8 cellular contexts compared by ENCODE assay signal in the genomic region with DNA sequence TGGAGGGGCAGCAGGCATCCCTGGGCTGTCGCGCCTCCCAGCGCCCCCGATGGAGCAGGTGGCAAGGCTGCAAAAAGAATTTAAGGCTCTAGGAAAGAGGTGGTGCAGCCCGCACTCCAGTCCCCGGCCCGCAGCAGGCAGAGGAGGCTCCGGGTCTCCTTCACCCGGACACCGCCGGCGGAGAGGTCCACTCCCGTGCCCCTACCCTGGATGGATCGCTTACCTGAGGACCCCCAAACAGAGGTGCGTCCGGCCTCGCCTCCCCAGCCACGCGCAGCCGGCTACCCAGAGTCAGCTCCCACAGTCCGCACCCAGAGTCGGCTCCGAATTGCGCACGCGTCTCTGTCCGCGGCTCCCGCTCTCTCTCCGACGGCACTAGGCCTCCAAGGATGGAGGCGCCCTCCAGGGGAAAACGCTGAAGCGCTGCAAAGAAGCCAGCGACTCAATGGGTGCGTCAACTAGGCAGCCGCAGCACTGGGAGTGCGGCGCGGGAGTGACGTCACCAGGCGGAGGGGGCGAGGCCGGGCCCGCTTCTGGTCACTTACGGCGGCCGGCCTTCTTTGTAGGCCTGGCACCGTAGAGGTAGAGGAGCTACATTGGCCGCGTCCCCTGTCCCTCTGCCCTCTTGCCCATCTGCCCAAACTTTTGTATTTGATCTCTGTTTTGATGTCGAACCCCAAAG. TPM values are rescaled to one million over a fixed set of nuclear protein-coding genes. Genes with fewer than 3 reads are reported as not detected.
DNase-seq lines count a peak whose midpoint lies in the region; ATAC-seq and TF ChIP-seq lines count a peak whose summit lies in the region.

A gene with protein sequence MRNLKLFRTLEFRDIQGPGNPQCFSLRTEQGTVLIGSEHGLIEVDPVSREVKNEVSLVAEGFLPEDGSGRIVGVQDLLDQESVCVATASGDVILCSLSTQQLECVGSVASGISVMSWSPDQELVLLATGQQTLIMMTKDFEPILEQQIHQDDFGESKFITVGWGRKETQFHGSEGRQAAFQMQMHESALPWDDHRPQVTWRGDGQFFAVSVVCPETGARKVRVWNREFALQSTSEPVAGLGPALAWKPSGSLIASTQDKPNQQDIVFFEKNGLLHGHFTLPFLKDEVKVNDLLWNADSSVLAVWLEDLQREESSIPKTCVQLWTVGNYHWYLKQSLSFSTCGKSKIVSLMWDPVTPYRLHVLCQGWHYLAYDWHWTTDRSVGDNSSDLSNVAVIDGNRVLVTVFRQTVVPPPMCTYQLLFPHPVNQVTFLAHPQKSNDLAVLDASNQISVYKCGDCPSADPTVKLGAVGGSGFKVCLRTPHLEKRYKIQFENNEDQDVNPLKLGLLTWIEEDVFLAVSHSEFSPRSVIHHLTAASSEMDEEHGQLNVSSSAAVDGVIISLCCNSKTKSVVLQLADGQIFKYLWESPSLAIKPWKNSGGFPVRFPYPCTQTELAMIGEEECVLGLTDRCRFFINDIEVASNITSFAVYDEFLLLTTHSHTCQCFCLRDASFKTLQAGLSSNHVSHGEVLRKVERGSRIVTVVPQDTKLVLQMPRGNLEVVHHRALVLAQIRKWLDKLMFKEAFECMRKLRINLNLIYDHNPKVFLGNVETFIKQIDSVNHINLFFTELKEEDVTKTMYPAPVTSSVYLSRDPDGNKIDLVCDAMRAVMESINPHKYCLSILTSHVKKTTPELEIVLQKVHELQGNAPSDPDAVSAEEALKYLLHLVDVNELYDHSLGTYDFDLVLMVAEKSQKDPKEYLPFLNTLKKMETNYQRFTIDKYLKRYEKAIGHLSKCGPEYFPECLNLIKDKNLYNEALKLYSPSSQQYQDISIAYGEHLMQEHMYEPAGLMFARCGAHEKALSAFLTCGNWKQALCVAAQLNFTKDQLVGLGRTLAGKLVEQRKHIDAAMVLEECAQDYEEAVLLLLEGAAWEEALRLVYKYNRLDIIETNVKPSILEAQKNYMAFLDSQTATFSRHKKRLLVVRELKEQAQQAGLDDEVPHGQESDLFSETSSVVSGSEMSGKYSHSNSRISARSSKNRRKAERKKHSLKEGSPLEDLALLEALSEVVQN (N-terminal part only) (minus strand): TSS at position 484 of the 682 bp plus-strand sequence. CDS start 2,978 bp downstream, outside the sequence.

- H3K36me3 ChIP-seq in adipocyte (ENCODE audit: control insufficient read depth, insufficient read depth, low read length, severe bottlenecking) (peaks cover 23% of the 10 kb centered on the region), heart right ventricle (peaks cover 0 to 44% (median 6%) of the 10 kb centered on the region in 9 donors), upper lobe of right lung (peaks cover 11% of the 10 kb centered on the region)

- no peaks in the 10 kb centered on the region for H3K9me3 ChIP-seq in adipocyte (ENCODE audit: control insufficient read depth, low read length)
- H3K9me3 ChIP-seq in heart right ventricle = no peaks in the 10 kb centered on the region
- no peaks in the 10 kb centered on the region for H3K9me3 ChIP-seq in upper lobe of right lung

- ATAC-seq in HG02798 (IDR thresholded peaks at IDR 0.05; ENCODE audit: poor library complexity, unreplicated experiment) (peak; percentile 88), heart right ventricle (peak; percentile 92 to 97 (median 95)), upper lobe of right lung (peak; percentile 94)

- WGBS in heart right ventricle, 2 donors = 0 to 1% methylated on average over 52 of the region's 52 CpGs

- peak within 1 kb of the TSS; percentile 83 to 94 (median 92) for H3K27ac ChIP-seq in heart right ventricle
- H3K27ac ChIP-seq in upper lobe of right lung = peak within 1 kb of the TSS; percentile 91

- intact Hi-C loops in heart right ventricle (cut with DNase I) (loop anchor here in 2 of 10 donors (5.0 kb wide), 1 partner anchor 79 kb away; the partner anchor contains the start of gene CTNNAL1 (in 2 of the 2)), posterior vena cava (cut with DNase I) (no loop called here), upper lobe of right lung (cut with DNase I) (no loop called here)

- H3K27me3 ChIP-seq in adipocyte (replicated peaks; ENCODE audit: control insufficient read depth, insufficient read depth, low read length) (no peaks in the 10 kb centered on the region), heart right ventricle (no peaks in the 10 kb centered on the region), upper lobe of right lung (no peaks in the 10 kb centered on the region)

- peak; percentile 20; the same call in 1 of the 2 replicates for TF ChIP-seq CTCF in GM12875 (IDR thresholded peaks at IDR 0.05; ENCODE audit: borderline replicate concordance, insufficient read depth, low read depth, low read length)
- peak in 4 of 9 donors; percentile 32 to 55 (median 42) for TF ChIP-seq CTCF in heart right ventricle (IDR thresholded peaks at IDR 0.05)
- TF ChIP-seq CTCF in upper lobe of right lung (IDR thresholded peaks at IDR 0.05) = peak; percentile 16

- H3K9ac ChIP-seq in adipocyte (ENCODE audit: low read length) = peak within 1 kb of the TSS; percentile 98

- H3K4me3 ChIP-seq in GM12875 (ENCODE audit: low read depth, low read length) (peak within 1 kb of the TSS; percentile 85), adipocyte (ENCODE audit: low read length) (peak within 1 kb of the TSS; percentile 100), heart right ventricle (peak within 1 kb of the TSS; percentile 71 to 100 (median 86)), upper lobe of right lung (peak within 1 kb of the TSS; percentile 94)

- peak; percentile 89 for DNase-seq in NCI-H1417 treated with DMSO at 0.1 percent for 48 hours (lab: John Stamatoyannopoulos, UW)
- DNase-seq in SW480 (ENCODE audit: low spot score) = peak; percentile 93
- peak; percentile 97 for DNase-seq in adipocyte (ENCODE audit: low read depth)
- peak; percentile 94 for DNase-seq in heart right ventricle
- DNase-seq in posterior vena cava (ENCODE audit: low spot score) = peak; percentile 98
- DNase-seq in upper lobe of right lung = peak; percentile 96

- peaks cover 16% of the 10 kb centered on the region for H3K4me1 ChIP-seq in adipocyte (ENCODE audit: control insufficient read depth, insufficient read depth, low read length)
- peaks cover 5 to 33% (median 26%) of the 10 kb centered on the region in 9 donors for H3K4me1 ChIP-seq in heart right ventricle
- peaks cover 17% of the 10 kb centered on the region for H3K4me1 ChIP-seq in upper lobe of right lung

RNA-seq across cellular contexts. Expression of the gene that starts here (rescaled TPM):
- 10 to 100 TPM; 19.2 to 31.7 (median 25.7) TPM for total RNA-seq in heart right ventricle
- 10 to 100 TPM; 11.7 to 18.2 TPM for polyA plus RNA-seq in heart right ventricle
- 10 to 100 TPM; 12.9 to 17.3 TPM for total RNA-seq in posterior vena cava
- total RNA-seq in upper lobe of right lung = 18.3 TPM

Comparison
In these comparisons a context has a peak if more than half of its experiments do, and no peak if none do; other contexts are left out.
1. Peak in every context shown above with its lines: DNase-seq, ATAC-seq, H3K4me3 ChIP-seq and H3K27ac ChIP-seq.